Comparison of ENCODE assay signal across 8 cellular contexts in genomic region chr1:89632213-89633102, GRCh38.
DNase-seq lines count a peak whose midpoint lies in the region; ATAC-seq and TF ChIP-seq lines count a peak whose summit lies in the region.

No MANE protein-coding gene starts in this region.

- H3K4me3 ChIP-seq in GM12875 (ENCODE audit: low read depth, low read length): peak overlapping the region; percentile 91
- peak overlapping the region; percentile 81 for H3K4me3 ChIP-seq in NB4 (ENCODE audit: low read depth, low read length)

- TF ChIP-seq CTCF in GM12875 (IDR thresholded peaks at IDR 0.05; ENCODE audit: borderline replicate concordance, insufficient read depth, low read depth, low read length) (peak; percentile 75), NB4 (IDR thresholded peaks at IDR 0.05; ENCODE audit: low read depth, low read length) (peak; percentile 8)

- DNase-seq in NB4 (ENCODE audit: low read depth) (peak; percentile 91), T-helper 2 cell (peak; percentile 75 to 93 (median 84)), anterior cingulate cortex (lab: John Stamatoyannopoulos, UW) (peak; percentile 36 to 92 (median 78)), hepatic stellate cell (ENCODE audit: low spot score) (peak; percentile 79), retina (peak; percentile 88), foreskin melanocyte (no peak)

- peak; percentile 15 for TF ChIP-seq POLR2A in NB4 (IDR thresholded peaks at IDR 0.05; ENCODE audit: extremely low read depth, insufficient read length)

- peak; percentile 89 for ATAC-seq in HG02610 (IDR thresholded peaks at IDR 0.05; ENCODE audit: unreplicated experiment)
